1 cellular context compared by ENCODE assay signal in the genomic region with DNA sequence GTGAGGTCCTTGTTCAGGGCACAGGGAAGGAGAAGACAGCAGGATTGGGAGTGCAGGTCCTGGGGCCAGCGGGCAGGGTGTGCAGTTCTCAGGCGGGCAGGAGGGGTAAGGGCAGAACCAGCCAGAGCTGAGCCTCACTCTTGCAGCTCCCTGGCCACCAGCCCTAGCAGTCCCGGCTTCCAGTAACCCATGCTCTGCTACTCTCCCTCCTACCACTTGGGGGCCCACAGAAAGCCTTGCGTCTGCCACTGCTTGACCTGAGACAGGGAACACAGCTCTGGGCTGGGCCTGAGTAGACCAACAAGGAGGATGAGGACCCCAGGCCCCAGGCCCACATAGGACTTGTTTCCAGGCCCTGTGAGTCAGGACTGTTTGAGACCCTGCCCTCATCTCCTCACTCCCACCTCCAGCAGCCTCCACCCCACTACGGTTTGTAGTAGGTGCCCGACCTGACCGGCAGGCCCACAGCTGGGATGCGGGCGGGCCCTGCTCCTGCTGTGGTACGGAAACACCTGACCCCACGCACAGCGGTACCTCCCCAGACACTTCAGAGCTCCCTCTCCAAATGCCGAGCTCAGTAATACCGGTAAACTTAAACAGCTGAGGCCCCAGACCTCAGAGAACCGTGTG.
TF ChIP-seq lines count a peak whose summit lies in the region.

No MANE protein-coding gene starts in this region.

TF ChIP-seq in H1, 55 proteins besides CTCF, POLR2A, EP300 and RAD21 (continued from another document):
- TF ChIP-seq MAFK (IDR thresholded peaks at IDR 0.05; ENCODE audit: low read depth, low read length) = no peak
- TF ChIP-seq SUZ12 (IDR thresholded peaks at IDR 0.05; ENCODE audit: low read length) = no peak
TF ChIP-seq in H1: peak in this region for 1.
